8 cellular contexts compared by ENCODE assay signal in genomic region chr20:45934587-45935415, GRCh38. TPM values are rescaled to one million over a fixed set of nuclear protein-coding genes. Genes with fewer than 3 reads are reported as not detected.
DNase-seq lines count a peak whose midpoint lies in the region; ATAC-seq, FAIRE-seq and TF ChIP-seq lines count a peak whose summit lies in the region.

TSS of gene PCIF1 (plus strand) at chr20:45934683. CDS start at chr20:45939000, 4,317 bp downstream.

- TF ChIP-seq CTCF in GM12875 (IDR thresholded peaks at IDR 0.05; ENCODE audit: borderline replicate concordance, insufficient read depth, low read depth, low read length) (no peak), pancreas (IDR thresholded peaks at IDR 0.05) (no peak), thyroid gland (IDR thresholded peaks at IDR 0.05) (peak in 1 of 6 experiments; percentile 18)

- H3K27me3 ChIP-seq in pancreas (no peaks in the 10 kb centered on the region), thyroid gland (no peaks in the 10 kb centered on the region)

- H3K4me3 ChIP-seq in GM12875 (ENCODE audit: low read depth, low read length) (peak within 1 kb of the TSS; percentile 90), pancreas (peak within 1 kb of the TSS; percentile 81 to 100 (median 94)), thyroid gland (replicated peaks in 1 of 3) (peak within 1 kb of the TSS; percentile 38 to 96 (median 96))

- H3K27ac ChIP-seq in pancreas, result peak within 1 kb of the TSS; percentile 99 to 100 (median 100)
- H3K27ac ChIP-seq in thyroid gland, result peak within 1 kb of the TSS; percentile 97 to 100 (median 100)

- intact Hi-C loops in head of caudate nucleus (cut with DNase I), result loop anchor here (2.0 to 10.0 kb wide), 3 partner anchors 38 to 120 kb away; partner anchors contain the start of genes CTSA, NEURL2, UBE2C and ZNF335
- intact Hi-C loops in pancreas (cut with DNase I), result no loop called here
- intact Hi-C loops in thyroid gland (cut with DNase I), result loop anchor here (5.0 to 10.0 kb wide), 2 partner anchors 42 to 120 kb away; partner anchors contain the start of genes CTSA, NEURL2 and UBE2C

- TF ChIP-seq POLR2A in thyroid gland (IDR thresholded peaks at IDR 0.05), result peak; percentile 97

- FAIRE-seq in pancreas (lab: Jason Lieb, UNC), result no peak

- WGBS in pancreas, 2 donors, result 0 to 1% methylated on average over 70 to 102 of the region's 102 CpGs
- 1 to 4% methylated on average over 13 to 22 of the region's 102 CpGs for WGBS in thyroid gland, 2 donors

- H3K9me3 ChIP-seq in pancreas, result no peaks in the 10 kb centered on the region
- H3K9me3 ChIP-seq in thyroid gland, result no peaks in the 10 kb centered on the region

- DNase-seq in NCI-H1417 treated with DMSO at 0.1 percent for 48 hours (lab: John Stamatoyannopoulos, UW), result peak; percentile 93
- DNase-seq in SW 1271 (lab: John Stamatoyannopoulos, UW), result peak; percentile 78 to 96
- DNase-seq in activated naive CD8-positive, alpha-beta T cell treated with anti-CD3 and anti-CD28 coated beads, Interleukin-2, amount 50 U/mL, for 16 hours (ENCODE audit: low read depth, low spot score), result peak; percentile 94
- DNase-seq in head of caudate nucleus, result peak; percentile 95 to 99 (median 98)
- peak; percentile 96 to 100 (median 98) for DNase-seq in pancreas
- peak; percentile 97 to 98 for DNase-seq in thyroid gland

- H3K4me1 ChIP-seq in pancreas, result peaks cover 0 to 10% (median 0%) of the 10 kb centered on the region in 3 donors
- peaks cover 14% of the 10 kb centered on the region in 2 donors for H3K4me1 ChIP-seq in thyroid gland

- H3K36me3 ChIP-seq in pancreas (peaks cover 4 to 26% (median 21%) of the 10 kb centered on the region in 3 donors), thyroid gland (peaks cover 24 to 25% of the 10 kb centered on the region in 2 donors)

- peak; percentile 85 for ATAC-seq in HG02798 (IDR thresholded peaks at IDR 0.05; ENCODE audit: poor library complexity, unreplicated experiment)
- peak; percentile 87 to 93 (median 88) for ATAC-seq in pancreas

RNA-seq across cellular contexts. Expression of gene PCIF1, which starts in this region (rescaled TPM):
- total RNA-seq in pancreas, result 10 to 100 TPM; 13.3 to 19.2 (median 17.7) TPM
- 10 to 100 TPM; 22.9 to 34.9 TPM for polyA plus RNA-seq in pancreas
- 10 to 100 TPM; 28.1 to 63.6 (median 49.1) TPM for total RNA-seq in thyroid gland

Comparison
In these comparisons a context has a peak if more than half of its experiments do, and no peak if none do; other contexts are left out.
1. Peak in every context shown above with its lines: DNase-seq, ATAC-seq, H3K4me3 ChIP-seq and H3K27ac ChIP-seq.
2. intact Hi-C loops: an anchor here in head of caudate nucleus (2.0 to 10.0 kb wide) and thyroid gland (5.0 to 10.0 kb wide); none called in pancreas.